7 cellular contexts compared by ENCODE assay signal in genomic region chr10:72625276-72625607, GRCh38. TPM values are rescaled to one million over a fixed set of nuclear protein-coding genes. Genes with fewer than 3 reads are reported as not detected.
DNase-seq lines count a peak whose midpoint lies in the region; ATAC-seq and TF ChIP-seq lines count a peak whose summit lies in the region.

No MANE protein-coding gene starts in this region.

- H3K4me3 ChIP-seq in HEK293 (ENCODE audit: low read depth, low read length) (peak overlapping the region; percentile 70), WERI-Rb-1 (ENCODE audit: low read depth, low read length) (peak overlapping the region; percentile 69), right cardiac atrium (ENCODE audit: low read length) (peak overlapping the region; percentile 72), skin epidermis (peak overlapping the region; percentile 74 to 87 (median 77))

- no peaks in the 10 kb centered on the region; a peak in 1 of 3 replicates for H3K36me3 ChIP-seq in HEK293 (ENCODE audit: control insufficient read depth in 2 of 2, insufficient read depth in 1 of 2, low read length in 2 of 2)
- no peaks in the 10 kb centered on the region for H3K36me3 ChIP-seq in WERI-Rb-1

- H3K9me3 ChIP-seq in HEK293 (ENCODE audit: control insufficient read depth, insufficient read depth, low read depth, low read length) (no peaks in the 10 kb centered on the region), WERI-Rb-1 (ENCODE audit: severe bottlenecking) (peaks cover 6% of the 10 kb centered on the region), right cardiac atrium (ENCODE audit: control insufficient read depth, low read length) (no peaks in the 10 kb centered on the region)

- POLR2A ChIA-PET in HEK293 (lab: Yijun Ruan, JAX) = interaction anchor here (0.6 to 3.8 kb wide), 7 partner anchors 13 to 100 kb away, joined by 3 to 22 read pairs (median 5); partner anchors contain the start of gene MCU

- ATAC-seq in right cardiac atrium = peak in 1 of 2 donors; percentile 4
- ATAC-seq in GM18870 (IDR thresholded peaks at IDR 0.05; ENCODE audit: unreplicated experiment) = no peak

- H3K27me3 ChIP-seq in WERI-Rb-1 (ENCODE audit: insufficient read depth, low read depth, severe bottlenecking) (no peaks in the 10 kb centered on the region), right cardiac atrium (ENCODE audit: control insufficient read depth, insufficient read depth) (no peaks in the 10 kb centered on the region)

- TF ChIP-seq CTCF in HEK293 (tag by site-specific recombination; IDR thresholded peaks at IDR 0.05) = no peak
- TF ChIP-seq CTCF in WERI-Rb-1 (IDR thresholded peaks at IDR 0.05; ENCODE audit: low read depth, low read length) = no peak

- CTCF ChIA-PET in HEK293 (lab: Yijun Ruan, JAX) = interaction anchor here (0.7 to 1.9 kb wide), 4 partner anchors 67 to 292 kb away, joined by 3 to 4 read pairs (median 4); partner anchors contain the start of gene MCU

- intact Hi-C loops in right cardiac atrium (cut with DNase I) = no loop called here

- DNase-seq in WERI-Rb-1 (no peak), right cardiac atrium (no peak), NCI-H526 (lab: John Stamatoyannopoulos, UW) (no peak), SW 1271 (lab: John Stamatoyannopoulos, UW) (no peak)

- H3K4me1 ChIP-seq in HEK293 (ENCODE audit: control insufficient read depth, insufficient read depth, low read length) (peaks cover 5% of the 10 kb centered on the region; the same call in 1 of the 2 replicates), right cardiac atrium (ENCODE audit: control insufficient read depth, insufficient read depth, low read length) (no peaks in the 10 kb centered on the region)

- WGBS in right cardiac atrium = 1% methylated on average over 10 of the region's 10 CpGs

- peak overlapping the region; percentile 27; the same call in 1 of the 2 replicates for H3K27ac ChIP-seq in HEK293 (ENCODE audit: extremely low read depth, low read depth, low read length)
- peak overlapping the region; percentile 63; the same call in 1 of the 2 replicates for H3K27ac ChIP-seq in WERI-Rb-1
- no peak overlapping the region for H3K27ac ChIP-seq in right cardiac atrium (ENCODE audit: low read length)
- H3K27ac ChIP-seq in skin epidermis = peak overlapping the region in 20 of 21 experiments; percentile 67 to 94 (median 87)

TF ChIP-seq in HEK293, 187 proteins besides CTCF, POLR2A, EP300 and RAD21:
- TF ChIP-seq ZNF561 (tag by site-specific recombination; IDR thresholded peaks at IDR 0.05; ENCODE audit: borderline replicate concordance) = 0 out of 2 replicates have a peak, but pooled peaks have one; percentile 15
- no peak for TF ChIP-seq KLF8 (tag by site-specific recombination; IDR thresholded peaks at IDR 0.05)

RNA-seq across cellular contexts. Expression of gene MICU1, which starts 0.6 kb away (rescaled TPM):
- total RNA-seq in right cardiac atrium = 10 to 100 TPM; 41.3 to 51.2 (median 44.4) TPM
- polyA plus RNA-seq in right cardiac atrium = 35.3 TPM
